Comparison of ENCODE assay signal across 8 cellular contexts in the genomic region with DNA sequence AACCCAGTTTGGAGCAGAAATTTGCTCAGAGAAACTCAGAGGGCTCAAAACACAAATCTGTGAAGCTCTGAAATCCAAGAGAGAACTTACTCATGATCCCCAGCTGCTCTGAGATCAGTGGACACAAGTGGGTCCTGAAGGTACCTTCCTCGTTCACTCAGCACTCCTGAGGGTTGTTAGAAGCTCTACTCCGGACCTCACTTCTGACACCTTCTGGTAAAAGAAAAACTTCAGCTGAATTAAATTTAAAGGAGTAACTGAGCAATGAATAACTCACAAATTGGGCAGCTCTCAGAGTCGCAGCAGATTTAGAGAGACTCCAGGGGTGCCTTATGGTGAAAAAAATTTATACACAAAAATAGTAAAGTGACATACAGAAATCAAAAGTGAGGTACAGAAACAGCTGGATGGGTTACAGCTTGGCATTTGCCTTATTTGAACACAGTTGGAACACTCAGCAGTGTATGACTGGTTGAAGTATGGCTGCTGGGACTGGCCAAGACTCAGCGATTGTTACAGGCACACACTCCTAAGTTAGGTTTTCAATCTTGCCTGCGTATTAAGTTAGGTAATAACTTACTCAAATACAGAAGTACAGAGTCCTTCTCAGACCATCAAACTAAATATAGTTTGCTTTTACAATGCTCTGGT. TPM values are rescaled to one million over a fixed set of nuclear protein-coding genes. Genes with fewer than 3 reads are reported as not detected.
DNase-seq lines count a peak whose midpoint lies in the region; ATAC-seq and TF ChIP-seq lines count a peak whose summit lies in the region.

No MANE protein-coding gene starts in this region.

- H3K4me3 ChIP-seq in ascending aorta (peak overlapping the region in 1 of 2 donors; percentile 12), mesenchymal stem cell (ENCODE audit: insufficient read depth in 1 of 2, low read depth in 1 of 2, low read length in 2 of 2) (no peak overlapping the region), dorsolateral prefrontal cortex (no peak overlapping the region)

- no peaks in the 10 kb centered on the region for H3K27me3 ChIP-seq in ascending aorta
- H3K27me3 ChIP-seq in mesenchymal stem cell (ENCODE audit: control insufficient read depth in 1 of 2, insufficient read depth in 1 of 2, low read length in 2 of 2) = no peaks in the 10 kb centered on the region
- H3K27me3 ChIP-seq in dorsolateral prefrontal cortex = peaks cover 0 to 3% (median 0%) of the 10 kb centered on the region in 45 donors

- H2BK15ac ChIP-seq in mesenchymal stem cell (ENCODE audit: low read depth, poor library complexity, severe bottlenecking) = no peak overlapping the region

- no peaks in the 10 kb centered on the region for H3K79me1 ChIP-seq in mesenchymal stem cell (replicated peaks; ENCODE audit: low read length, poor library complexity, severe bottlenecking)

- H3K23ac ChIP-seq in mesenchymal stem cell (ENCODE audit: low read length in 2 of 2) = no peak overlapping the region

- 80% methylated on average over 1 of the region's 5 CpGs for WGBS in mesenchymal stem cell

- peak in 2 of 3 experiments; percentile 13 to 25 for TF ChIP-seq CTCF in ascending aorta (IDR thresholded peaks at IDR 0.05)
- no peak for TF ChIP-seq CTCF in dorsolateral prefrontal cortex (IDR thresholded peaks at IDR 0.05 in 54 of 56, conservative IDR thresholded peaks at IDR 0.05 in 2 of 56; ENCODE audit: low read depth in 1 of 56, partially characterized antibody in 56 of 56)

- no peak overlapping the region for H3K18ac ChIP-seq in mesenchymal stem cell (ENCODE audit: low read depth in 1 of 2, low read length in 2 of 2)

- no peaks in the 10 kb centered on the region for H3K9me3 ChIP-seq in ascending aorta
- H3K9me3 ChIP-seq in mesenchymal stem cell (ENCODE audit: control insufficient read depth, low read length) = peaks cover 5% of the 10 kb centered on the region

- no peak overlapping the region for H4K91ac ChIP-seq in mesenchymal stem cell (ENCODE audit: low read length)

- no peak overlapping the region for H2AFZ ChIP-seq in mesenchymal stem cell (ENCODE audit: low read depth, low read length)

- H2BK120ac ChIP-seq in mesenchymal stem cell (ENCODE audit: low read depth, low read length) = no peak overlapping the region

- no peak overlapping the region for H2BK5ac ChIP-seq in mesenchymal stem cell (ENCODE audit: low read depth, low read length, poor library complexity, severe bottlenecking)

- no peaks in the 10 kb centered on the region for H3K36me3 ChIP-seq in ascending aorta
- H3K36me3 ChIP-seq in mesenchymal stem cell (ENCODE audit: control insufficient read depth in 1 of 2, insufficient read depth in 2 of 2, low read depth in 1 of 2, low read length in 2 of 2) = no peaks in the 10 kb centered on the region

- no peak overlapping the region for H2BK12ac ChIP-seq in mesenchymal stem cell (ENCODE audit: low read length in 2 of 2)

- ATAC-seq in GM18498 (IDR thresholded peaks at IDR 0.05; ENCODE audit: unreplicated experiment) (peak; percentile 76), HG03342 (IDR thresholded peaks at IDR 0.05; ENCODE audit: unreplicated experiment) (peak; percentile 69), GM19035 (IDR thresholded peaks at IDR 0.05; ENCODE audit: unreplicated experiment) (no peak), GM18519 (IDR thresholded peaks at IDR 0.05; ENCODE audit: low FRiP score, unreplicated experiment) (no peak)

- no peak overlapping the region for H3K4ac ChIP-seq in mesenchymal stem cell (ENCODE audit: low read depth in 1 of 2, low read length in 2 of 2)

- H3K27ac ChIP-seq in ascending aorta (no peak overlapping the region), mesenchymal stem cell (ENCODE audit: low read length, poor library complexity, severe bottlenecking) (no peak overlapping the region), dorsolateral prefrontal cortex (no peak overlapping the region)

- DNase-seq in ascending aorta (ENCODE audit: low spot score in 2 of 2) = no peak
- no peak for DNase-seq in mesenchymal stem cell
- DNase-seq in dorsolateral prefrontal cortex = no peak
- no peak for DNase-seq in COLO829 (ENCODE audit: low spot score)

- H3K14ac ChIP-seq in mesenchymal stem cell (ENCODE audit: low read length in 2 of 2) = no peak overlapping the region

- H4K8ac ChIP-seq in mesenchymal stem cell (ENCODE audit: low read length) = no peak overlapping the region

- intact Hi-C loops in ascending aorta (cut with DNase I) (loop anchor here (10.0 kb wide), 1 partner anchor 499 kb away; no protein-coding TSS in a partner anchor), dorsolateral prefrontal cortex (cut with DNase I) (no loop called here)

- H2AK5ac ChIP-seq in mesenchymal stem cell (ENCODE audit: low read length, severe bottlenecking) = no peak overlapping the region

- no peak overlapping the region for H3K9ac ChIP-seq in mesenchymal stem cell (ENCODE audit: low read length)

- peak overlapping the region; percentile 37 for H3K4me2 ChIP-seq in mesenchymal stem cell (ENCODE audit: low read length, poor library complexity, severe bottlenecking)

- H3K4me1 ChIP-seq in ascending aorta (no peaks in the 10 kb centered on the region), mesenchymal stem cell (ENCODE audit: control insufficient read depth, insufficient read depth, low read depth, low read length) (peaks cover 3% of the 10 kb centered on the region)

RNA-seq across cellular contexts. Expression of a gene that starts 32.5 kb away (rescaled TPM):
- total RNA-seq in ascending aorta (not detected), dorsolateral prefrontal cortex (not detected)
- not detected for polyA plus RNA-seq in mesenchymal stem cell (2013, experiment 1 of 2)
- not detected for polyA plus RNA-seq in mesenchymal stem cell (2013, experiment 2 of 2)

RNA-seq across cellular contexts. Expression of a gene that starts 40.8 kb away (rescaled TPM):
- not detected for total RNA-seq in ascending aorta
- 0.19 TPM for polyA plus RNA-seq in mesenchymal stem cell (2013, experiment 1 of 2)
- polyA plus RNA-seq in mesenchymal stem cell (2013, experiment 2 of 2) = 0.21 TPM
- 1 to 10 TPM in 3 of 120 experiments, under 1 TPM in 16, not detected in 101; 0.41 to 1.5 (median 0.72) TPM for total RNA-seq in dorsolateral prefrontal cortex

Comparison
In these comparisons a context has a peak if more than half of its experiments do, and no peak if none do; other contexts are left out.
1. ATAC-seq: peak in GM18498 (single experiment) and HG03342 (single experiment); none in GM19035 (single experiment) and GM18519 (single experiment).
2. CTCF ChIP-seq: peak in ascending aorta (2 of 3); none in dorsolateral prefrontal cortex (0 of 56).